In genomic region chr11:11949482-11949881, GRCh38 we compare ENCODE assay signal across 22 cellular contexts. TPM values are rescaled to one million over a fixed set of nuclear protein-coding genes. Genes with fewer than 3 reads are reported as not detected.
DNase-seq lines count a peak whose midpoint lies in the region; ATAC-seq, FAIRE-seq and TF ChIP-seq lines count a peak whose summit lies in the region.
"Had no signal": no experiment of that assay in that cellular context is flagged by ENCODE, and none has a peak within 500 bp of the region (broad histone marks: within the 10 kb centered on the region; RNA-seq: fewer than 3 reads in every experiment).

No MANE protein-coding gene starts in this region.

- peaks cover 3% of the 10 kb centered on the region; the same call in 1 of the 2 replicates for H4K20me1 ChIP-seq in HepG2 (ENCODE audit: insufficient read depth, low read length)
- no peaks in the 10 kb centered on the region for H4K20me1 ChIP-seq in PC-3 (ENCODE audit: low read length)
- H4K20me1 ChIP-seq: BLaER1 treated with 17β-estradiol and CSF1 and Interleukin-3, amounts not matched to agents 10 nM and 100 nM had no signal

- H3K36me3 ChIP-seq in liver (ENCODE audit: control insufficient read depth in 4 of 4, insufficient read depth in 3 of 4, low read depth in 1 of 4, low read length in 3 of 4) (peaks cover 2 to 20% (median 11%) of the 10 kb centered on the region in 4 donors), HepG2 (replicated peaks in 1 of 2; ENCODE audit: control insufficient read depth in 1 of 2, insufficient read depth in 2 of 2, low read length in 2 of 2) (peaks cover 5 to 26% of the 10 kb centered on the region in 2 experiments), PC-3 (ENCODE audit: low read depth, low read length) (peaks cover 28% of the 10 kb centered on the region; the same call in 1 of the 2 replicates)

- H3K9ac ChIP-seq in liver (ENCODE audit: low read depth in 1 of 2, low read length in 2 of 2) = peak overlapping the region; percentile 31 to 74
- H3K9ac ChIP-seq in HepG2 (ENCODE audit: insufficient read depth, low read depth, low read length) = no peak overlapping the region
- H3K9ac ChIP-seq in PC-3 (ENCODE audit: low read length) = no peak overlapping the region
- H3K9ac ChIP-seq: BLaER1 treated with 17β-estradiol and CSF1 and Interleukin-3, amounts not matched to agents 10 nM and 100 nM had no signal

- ATAC-seq in HepG2 (no peak), PC-3 (peak; percentile 55; the same call in 1 of the 2 replicates)

- POLR2A ChIA-PET in HepG2 (lab: Yijun Ruan, JAX) (no interaction called here), PC-3 (lab: Charles Lee; ENCODE audit: unreplicated experiment) (interaction anchor here (0.6 kb wide), 1 partner anchor 1141 kb away, joined by 32 read pairs; the partner anchor contains the start of gene EIF4G2)

- H3K27ac ChIP-seq in liver (ENCODE audit: low read depth in 1 of 2, low read length in 2 of 2) = peak overlapping the region in 1 of 2 donors; percentile 77
- no peak overlapping the region for H3K27ac ChIP-seq in HepG2 (ENCODE audit: extremely low read length, insufficient read depth, low read length)
- no peak overlapping the region for H3K27ac ChIP-seq in PC-3 (ENCODE audit: low read length)
- H3K27ac ChIP-seq: 22Rv1; A549; BLaER1 treated with 17β-estradiol and CSF1 and Interleukin-3, amounts not matched to agents 10 nM and 100 nM; C4-2B had no signal

- FAIRE-seq in HepG2 (lab: Jason Lieb, UNC) = no peak
- peak; percentile 61 for FAIRE-seq in H54 (lab: Jason Lieb, UNC)
- FAIRE-seq: A549, D721Med, GM12891, GM18507 had no signal

- TF ChIP-seq RAD21 in liver (IDR thresholded peaks at IDR 0.05) = no peak
- no peak for TF ChIP-seq RAD21 in HepG2 (CRISPR knock-in tag; IDR thresholded peaks at IDR 0.05)

- H3K27ac Mint-ChIP-seq in immature natural killer cell = peak overlapping the region in 1 of 6 donors; percentile 20
- H3K27ac Mint-ChIP-seq: B cell had no signal

- DNase-seq in HepG2 (ENCODE audit: low spot score) = no peak
- DNase-seq in H54 (ENCODE audit: insufficient read length, low spot score) = no peak
- DNase-seq in PC-3 = no peak
- no peak for DNase-seq in GM20000 (ENCODE audit: low spot score)
- DNase-seq in immature natural killer cell = no peak
- no peak for DNase-seq in GM13976 (ENCODE audit: low spot score)
- DNase-seq: AML-193; Caco-2; Calu3; CD4-positive, alpha-beta memory T cell; CD4-positive, CD25-positive, alpha-beta regulatory T cell; DMS79 treated with DMSO at 0.1 percent for 48 hours; GF-D8 had no signal

- H3K4me3 Mint-ChIP-seq in immature natural killer cell = no peak overlapping the region
- H3K4me3 Mint-ChIP-seq: B cell; CD4-positive, alpha-beta memory T cell; CD4-positive, CD25-positive, alpha-beta regulatory T cell had no signal

- BruUV-seq in HepG2 (replicated peaks; lab: Mats Ljungman, UMichigan) = no TSS peak
- no TSS peak for BruUV-seq in PC-3 (replicated peaks; lab: Mats Ljungman, UMichigan)

- CTCF ChIA-PET in HepG2 (lab: Yijun Ruan, JAX; ENCODE audit: low intra/inter-chr PET ratio, low total read pairs) = no interaction called here
- CTCF ChIA-PET in PC-3 (lab: Charles Lee) = no interaction called here

- H3K9me2 ChIP-seq in PC-3 (replicated peaks; ENCODE audit: low read length) = no peaks in the 10 kb centered on the region

- H3K4me1 ChIP-seq in liver (ENCODE audit: control insufficient read depth in 4 of 4, insufficient read depth in 4 of 4, low read length in 3 of 4) (peaks cover 5 to 33% (median 13%) of the 10 kb centered on the region in 4 donors), HepG2 (ENCODE audit: insufficient read depth, low read length) (peaks cover 17% of the 10 kb centered on the region), PC-3 (ENCODE audit: insufficient read depth, low read length) (peaks cover 42% of the 10 kb centered on the region)
- H3K4me1 ChIP-seq: Caco-2 had no signal

- H3K9me3 Mint-ChIP-seq in immature natural killer cell = no peaks in the 10 kb centered on the region
- H3K9me3 Mint-ChIP-seq: CD4-positive, alpha-beta memory T cell; CD4-positive, CD25-positive, alpha-beta regulatory T cell had no signal

- in situ Hi-C loops in HepG2 (cut with HindIII; ENCODE audit: extremely low pct_ligation_motif_present, low pct_unique_long_range_greater_than_20kb) = no loop called here
- in situ Hi-C loops in GM13976 (cut with MboI; ENCODE audit: low sequenced_read_pairs, unreplicated experiment) = no loop called here

- H2AFZ ChIP-seq in HepG2 (ENCODE audit: low read length) (no peak overlapping the region), PC-3 (ENCODE audit: low read length) (no peak overlapping the region)

- H3K27me3 ChIP-seq in liver (ENCODE audit: control insufficient read depth in 4 of 4, insufficient read depth in 4 of 4, low read length in 3 of 4) (no peaks in the 10 kb centered on the region), HepG2 (ENCODE audit: control insufficient read depth in 1 of 2, insufficient read depth in 2 of 2, low read length in 2 of 2) (no peaks in the 10 kb centered on the region), PC-3 (ENCODE audit: low read length) (no peaks in the 10 kb centered on the region)
- H3K27me3 ChIP-seq: BLaER1 treated with 17β-estradiol and CSF1 and Interleukin-3, amounts not matched to agents 10 nM and 100 nM had no signal

- intact Hi-C loops in HepG2 (cut with micrococcal nuclease; ENCODE audit: unreplicated experiment) (no loop called here), PC-3 (cut with micrococcal nuclease) (no loop called here)

- no peak overlapping the region for H3K4me3 ChIP-seq in liver (ENCODE audit: low read depth in 1 of 3, low read length in 3 of 3)
- H3K4me3 ChIP-seq in HepG2 (replicated peaks in 1 of 3; ENCODE audit: insufficient read depth in 1 of 3, low read depth in 2 of 3, low read length in 3 of 3) = no peak overlapping the region
- no peak overlapping the region for H3K4me3 ChIP-seq in PC-3 (ENCODE audit: low read length)
- H3K4me3 ChIP-seq: A549; BLaER1 treated with 17β-estradiol and CSF1 and Interleukin-3, amounts not matched to agents 10 nM and 100 nM had no signal

- H3K27me3 Mint-ChIP-seq in immature natural killer cell (ENCODE audit: low read depth in 3 of 3) = peaks cover 0 to 2% (median 0%) of the 10 kb centered on the region in 3 donors
- H3K27me3 Mint-ChIP-seq: B cell; CD4-positive, alpha-beta memory T cell; CD4-positive, CD25-positive, alpha-beta regulatory T cell had no signal

- TF ChIP-seq POLR2A in HepG2 (IDR thresholded peaks at IDR 0.05; ENCODE audit: insufficient read depth in 1 of 2, low read depth in 2 of 2, low read length in 2 of 2) (no peak), H54 (IDR thresholded peaks at IDR 0.05; ENCODE audit: low read depth, low read length) (no peak)

- H3K79me2 ChIP-seq in HepG2 (ENCODE audit: insufficient read depth, low read length) (no peaks in the 10 kb centered on the region), PC-3 (ENCODE audit: low read length) (peaks cover 3% of the 10 kb centered on the region; the same call in 1 of the 2 replicates)

- TF ChIP-seq CTCF in liver (IDR thresholded peaks at IDR 0.05; ENCODE audit: low read depth, low read length, missing input control) (no peak), HepG2 (CRISPR knock-in tag; IDR thresholded peaks at IDR 0.05) (no peak), PC-3 (conservative IDR thresholded peaks at IDR 0.05; ENCODE audit: low read depth, low read length) (no peak), GM20000 (IDR thresholded peaks at IDR 0.05; ENCODE audit: extremely low read depth, missing control alignments) (no peak), GM13976 (IDR thresholded peaks at IDR 0.05; ENCODE audit: borderline replicate concordance, control extremely low read depth, extremely low read depth, insufficient read depth, missing control alignments) (no peak)

- H3F3A ChIP-seq in PC-3 (ENCODE audit: low read length, unreplicated experiment) = no peaks in the 10 kb centered on the region

- no peak for TF ChIP-seq EP300 in HepG2 (IDR thresholded peaks at IDR 0.05; ENCODE audit: low read depth in 2 of 2, low read length in 2 of 2)
- no peak for TF ChIP-seq EP300 in HepG2 (CRISPR knock-in tag; IDR thresholded peaks at IDR 0.05; ENCODE audit: borderline replicate concordance)

- H3K36me3 Mint-ChIP-seq in immature natural killer cell = peaks cover 35 to 73% (median 36%) of the 10 kb centered on the region in 3 donors

- no peaks in the 10 kb centered on the region for H3K4me1 Mint-ChIP-seq in immature natural killer cell
- H3K4me1 Mint-ChIP-seq: B cell; CD4-positive, CD25-positive, alpha-beta regulatory T cell had no signal

- H3K9me3 ChIP-seq in liver (ENCODE audit: control insufficient read depth in 4 of 4, low read length in 3 of 4) = no peaks in the 10 kb centered on the region
- no peaks in the 10 kb centered on the region for H3K9me3 ChIP-seq in HepG2 (ENCODE audit: low read length)
- no peaks in the 10 kb centered on the region for H3K9me3 ChIP-seq in PC-3 (ENCODE audit: low read length)
- H3K9me3 ChIP-seq: A549; BLaER1 treated with 17β-estradiol and CSF1 and Interleukin-3, amounts not matched to agents 10 nM and 100 nM; Caco-2 had no signal

- no peak overlapping the region for H3K4me2 ChIP-seq in HepG2 (ENCODE audit: low read depth, low read length)
- no peak overlapping the region for H3K4me2 ChIP-seq in PC-3 (ENCODE audit: low read length)

RNA-seq across cellular contexts. Expression of gene DKK3, which starts 58.9 kb away (rescaled TPM):
- total RNA-seq in liver = 1 to 10 TPM; 9.9 TPM
- polyA plus RNA-seq in liver = 1 to 10 TPM; 3.1 to 4.4 TPM
- total RNA-seq in HepG2 (2016; rRNA removed; fragmentation: Illumina TruSeq; extraction: Trizol) = 0.09 TPM in 1 of 2 replicates, not detected in the other
- not detected in 2 replicates for total RNA-seq in HepG2 (2016; cell fraction: cytosol; rRNA removed; fragmentation: Illumina TruSeq; extraction: Trizol; ENCODE audit: low read depth)
- not detected in 2 replicates for total RNA-seq in HepG2 (2016; cell fraction: insoluble cytoplasmic fraction; rRNA removed; fragmentation: Illumina TruSeq; extraction: Trizol)
- 0.09 TPM in 1 of 2 replicates, not detected in the other for total RNA-seq in HepG2 (2016; cell fraction: membrane; rRNA removed; fragmentation: Illumina TruSeq; extraction: Trizol)
- total RNA-seq in HepG2 (2016; cell fraction: nucleus; rRNA removed; fragmentation: Illumina TruSeq; extraction: Trizol) = not detected in 2 replicates
- 0.20 and 0.67 TPM in 2 replicates for polyA plus RNA-seq in HepG2 (2011; rRNA removed)
- polyA plus RNA-seq in HepG2 (2011; cell fraction: cytosol; rRNA removed) = 0.12 and 0.29 TPM in 2 replicates
- polyA plus RNA-seq in HepG2 (2011; cell fraction: nucleus; rRNA removed) = 0.09 and 0.55 TPM in 2 replicates
- polyA plus RNA-seq in HepG2 (2012) = 0.08 TPM in 1 of 2 replicates, not detected in the other
- not detected in 2 replicates for polyA plus RNA-seq in HepG2 (2016; cell fraction: cytosol; fragmentation: Illumina TruSeq; extraction: Trizol; ENCODE audit: low read depth)
- not detected in 2 replicates for polyA plus RNA-seq in HepG2 (2016; cell fraction: insoluble cytoplasmic fraction; fragmentation: Illumina TruSeq; extraction: Trizol; ENCODE audit: low read depth)
- polyA plus RNA-seq in HepG2 (2016; cell fraction: membrane; fragmentation: Illumina TruSeq; extraction: Trizol; ENCODE audit: low read depth) = 0.15 TPM in 1 of 2 replicates, not detected in the other
- polyA plus RNA-seq in HepG2 (2016; cell fraction: nucleus; fragmentation: Illumina TruSeq; extraction: Trizol; ENCODE audit: insufficient read depth, low read depth) = not detected in 2 replicates
- polyA minus RNA-seq in HepG2 (2011; rRNA and poly(A)+ RNA removed; ENCODE audit: low replicate concordance) = 0.18 and 0.35 TPM in 2 replicates
- polyA minus RNA-seq in HepG2 (2011; cell fraction: cytosol; rRNA and poly(A)+ RNA removed) = not detected in 2 replicates
- not detected in 2 replicates for polyA minus RNA-seq in HepG2 (2011; cell fraction: nucleus; rRNA and poly(A)+ RNA removed)
- 0.07 and 0.35 TPM in 2 replicates for total RNA-seq in PC-3 (2014; rRNA removed)
- under 1 TPM in 2 of 3 donors, not detected in 1; 0.31 to 0.76 TPM for polyA plus RNA-seq in immature natural killer cell
- total RNA-seq: B cell; CD4-positive, CD25-positive, alpha-beta regulatory T cell had no signal

Comparison
In these comparisons a context has a peak if more than half of its experiments do, and no peak if none do; other contexts are left out.
1. H3K9ac ChIP-seq: peak in liver (2 of 2); none in HepG2 (single experiment) and PC-3 (single experiment).